Comparison of ENCODE assay signal across 1 cellular context in the genomic region with DNA sequence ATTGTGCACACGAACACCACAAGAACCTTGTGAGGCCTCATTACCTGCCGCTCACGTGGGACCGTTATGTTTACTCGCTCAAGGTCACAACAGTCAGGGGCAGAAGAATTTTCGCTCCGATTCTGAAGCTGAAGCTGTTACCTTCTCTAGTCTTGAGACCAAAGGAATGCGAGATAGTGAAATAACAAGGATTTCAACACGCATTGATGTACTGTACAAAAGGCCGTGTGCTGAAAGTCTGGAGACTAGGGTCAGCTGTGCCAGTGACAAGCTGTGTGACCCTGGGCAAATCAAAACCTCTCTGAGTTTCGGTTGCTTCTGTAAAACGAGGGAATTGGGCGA.
TF ChIP-seq lines count a peak whose summit lies in the region.

No MANE protein-coding gene starts in this region.

TF ChIP-seq in HepG2, 621 proteins besides CTCF, POLR2A, EP300 and RAD21 (continued from another document and continues in another):
- TF ChIP-seq USF2 (IDR thresholded peaks at IDR 0.05; ENCODE audit: low read depth, low read length) = peak; percentile 68
- peak; percentile 69; the same call in 1 of the 2 replicates for TF ChIP-seq USF2 (CRISPR knock-in tag; IDR thresholded peaks at IDR 0.05; ENCODE audit: borderline replicate concordance)
- peak; percentile 59 for TF ChIP-seq FOXA3 (CRISPR knock-in tag; IDR thresholded peaks at IDR 0.05)
- TF ChIP-seq ZNF350 (CRISPR knock-in tag; IDR thresholded peaks at IDR 0.05; ENCODE audit: borderline replicate concordance, low read depth) = peak; percentile 78
- TF ChIP-seq ZNF83 (CRISPR knock-in tag; IDR thresholded peaks at IDR 0.05; ENCODE audit: borderline replicate concordance) = no peak
- TF ChIP-seq SOX13 (IDR thresholded peaks at IDR 0.05) = no peak
- TF ChIP-seq SOX13 (CRISPR knock-in tag; conservative IDR thresholded peaks at IDR 0.05 in 1 of 2, IDR thresholded peaks at IDR 0.05 in 1 of 2) = peak in 1 of 2 experiments; percentile 55; a peak in 1 of 4 replicates
- TF ChIP-seq, protein P1, sequence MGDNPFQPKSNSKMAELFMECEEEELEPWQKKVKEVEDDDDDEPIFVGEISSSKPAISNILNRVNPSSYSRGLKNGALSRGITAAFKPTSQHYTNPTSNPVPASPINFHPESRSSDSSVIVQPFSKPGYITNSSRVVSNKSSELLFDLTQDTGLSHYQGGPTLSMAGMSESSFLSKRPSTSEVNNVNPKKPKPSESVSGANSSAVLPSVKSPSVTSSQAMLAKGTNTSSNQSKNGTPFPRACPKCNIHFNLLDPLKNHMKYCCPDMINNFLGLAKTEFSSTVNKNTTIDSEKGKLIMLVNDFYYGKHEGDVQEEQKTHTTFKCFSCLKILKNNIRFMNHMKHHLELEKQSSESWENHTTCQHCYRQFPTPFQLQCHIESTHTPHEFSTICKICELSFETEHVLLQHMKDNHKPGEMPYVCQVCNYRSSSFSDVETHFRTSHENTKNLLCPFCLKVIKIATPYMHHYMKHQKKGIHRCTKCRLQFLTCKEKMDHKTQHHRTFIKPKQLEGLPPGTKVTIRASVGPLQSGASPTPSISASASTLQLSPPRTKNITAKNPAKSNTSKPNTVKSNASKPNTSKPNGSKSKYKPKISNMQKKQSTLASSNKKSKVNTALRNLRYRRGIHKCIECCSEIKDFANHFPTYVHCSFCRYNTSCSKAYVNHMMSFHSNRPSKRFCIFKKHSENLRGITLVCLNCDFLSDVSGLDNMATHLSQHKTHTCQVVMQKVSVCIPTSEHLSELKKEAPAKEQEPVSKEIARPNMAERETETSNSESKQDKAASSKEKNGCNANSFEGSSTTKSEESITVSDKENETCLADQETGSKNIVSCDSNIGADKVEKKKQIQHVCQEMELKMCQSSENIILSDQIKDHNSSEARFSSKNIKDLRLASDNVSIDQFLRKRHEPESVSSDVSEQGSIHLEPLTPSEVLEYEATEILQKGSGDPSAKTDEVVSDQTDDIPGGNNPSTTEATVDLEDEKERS (CRISPR knock-in tag; IDR thresholded peaks at IDR 0.05) = peak; percentile 16; the same call in 1 of the 2 replicates
- TF ChIP-seq ZNF746 (CRISPR knock-in tag; IDR thresholded peaks at IDR 0.05) = peak; percentile 12; the same call in 1 of the 2 replicates
- no peak for TF ChIP-seq DNMT3B (CRISPR knock-in tag; conservative IDR thresholded peaks at IDR 0.05)
- no peak for TF ChIP-seq ZNF749 (CRISPR knock-in tag; IDR thresholded peaks at IDR 0.05; ENCODE audit: borderline replicate concordance)
- peak; percentile 48; the same call in 1 of the 2 replicates for TF ChIP-seq PITX1 (CRISPR knock-in tag; IDR thresholded peaks at IDR 0.05)
- peak; percentile 32; the same call in 1 of the 2 replicates for TF ChIP-seq NFKBIZ (CRISPR knock-in tag; IDR thresholded peaks at IDR 0.05)
- TF ChIP-seq ZMYM2 (CRISPR knock-in tag; IDR thresholded peaks at IDR 0.05) = 0 out of 2 replicates have a peak, but pooled peaks have one; percentile 15
- 0 out of 2 replicates have a peak, but pooled peaks have one; percentile 7 for TF ChIP-seq TBX3 (IDR thresholded peaks at IDR 0.05; ENCODE audit: borderline replicate concordance)
- 0 out of 2 replicates have a peak, but pooled peaks have one; percentile 41 for TF ChIP-seq HIVEP1 (CRISPR knock-in tag; IDR thresholded peaks at IDR 0.05)
- peak; percentile 12; the same call in 1 of the 2 replicates for TF ChIP-seq ZNF605 (CRISPR knock-in tag; IDR thresholded peaks at IDR 0.05)
- no peak for TF ChIP-seq ZNF597 (CRISPR knock-in tag; IDR thresholded peaks at IDR 0.05)
- 0 out of 2 replicates have a peak, but pooled peaks have one; percentile 22 for TF ChIP-seq ZZZ3 (CRISPR knock-in tag; IDR thresholded peaks at IDR 0.05; ENCODE audit: borderline replicate concordance)
- TF ChIP-seq SMYD3 (CRISPR knock-in tag; IDR thresholded peaks at IDR 0.05) = 0 out of 2 replicates have a peak, but pooled peaks have one; percentile 22
- TF ChIP-seq NFE2 (CRISPR knock-in tag; IDR thresholded peaks at IDR 0.05) = no peak
- TF ChIP-seq HNF4A (CRISPR knock-in tag; IDR thresholded peaks at IDR 0.05) = peak; percentile 37
- TF ChIP-seq RBM39 (IDR thresholded peaks at IDR 0.05; ENCODE audit: low read depth, low read length, poor library complexity, severe bottlenecking) = no peak
- TF ChIP-seq, protein P2, sequence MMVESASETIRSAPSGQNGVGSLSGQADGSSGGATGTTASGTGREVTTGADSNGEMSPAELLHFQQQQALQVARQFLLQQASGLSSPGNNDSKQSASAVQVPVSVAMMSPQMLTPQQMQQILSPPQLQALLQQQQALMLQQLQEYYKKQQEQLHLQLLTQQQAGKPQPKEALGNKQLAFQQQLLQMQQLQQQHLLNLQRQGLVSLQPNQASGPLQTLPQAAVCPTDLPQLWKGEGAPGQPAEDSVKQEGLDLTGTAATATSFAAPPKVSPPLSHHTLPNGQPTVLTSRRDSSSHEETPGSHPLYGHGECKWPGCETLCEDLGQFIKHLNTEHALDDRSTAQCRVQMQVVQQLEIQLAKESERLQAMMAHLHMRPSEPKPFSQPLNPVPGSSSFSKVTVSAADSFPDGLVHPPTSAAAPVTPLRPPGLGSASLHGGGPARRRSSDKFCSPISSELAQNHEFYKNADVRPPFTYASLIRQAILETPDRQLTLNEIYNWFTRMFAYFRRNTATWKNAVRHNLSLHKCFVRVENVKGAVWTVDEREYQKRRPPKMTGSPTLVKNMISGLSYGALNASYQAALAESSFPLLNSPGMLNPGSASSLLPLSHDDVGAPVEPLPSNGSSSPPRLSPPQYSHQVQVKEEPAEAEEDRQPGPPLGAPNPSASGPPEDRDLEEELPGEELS (CRISPR knock-in tag; IDR thresholded peaks at IDR 0.05) = peak; percentile 69
- peak; percentile 47; the same call in 1 of the 2 replicates for TF ChIP-seq ZFP41 (CRISPR knock-in tag; IDR thresholded peaks at IDR 0.05; ENCODE audit: borderline replicate concordance)
- TF ChIP-seq ZNF569 (CRISPR knock-in tag; IDR thresholded peaks at IDR 0.05; ENCODE audit: borderline replicate concordance) = no peak
- peak; percentile 63 for TF ChIP-seq GATAD2A (CRISPR knock-in tag; IDR thresholded peaks at IDR 0.05)
- TF ChIP-seq ZNF501 (CRISPR knock-in tag; IDR thresholded peaks at IDR 0.05) = peak; percentile 94
- no peak for TF ChIP-seq AKAP8 (CRISPR knock-in tag; IDR thresholded peaks at IDR 0.05)
- TF ChIP-seq, protein P3, sequence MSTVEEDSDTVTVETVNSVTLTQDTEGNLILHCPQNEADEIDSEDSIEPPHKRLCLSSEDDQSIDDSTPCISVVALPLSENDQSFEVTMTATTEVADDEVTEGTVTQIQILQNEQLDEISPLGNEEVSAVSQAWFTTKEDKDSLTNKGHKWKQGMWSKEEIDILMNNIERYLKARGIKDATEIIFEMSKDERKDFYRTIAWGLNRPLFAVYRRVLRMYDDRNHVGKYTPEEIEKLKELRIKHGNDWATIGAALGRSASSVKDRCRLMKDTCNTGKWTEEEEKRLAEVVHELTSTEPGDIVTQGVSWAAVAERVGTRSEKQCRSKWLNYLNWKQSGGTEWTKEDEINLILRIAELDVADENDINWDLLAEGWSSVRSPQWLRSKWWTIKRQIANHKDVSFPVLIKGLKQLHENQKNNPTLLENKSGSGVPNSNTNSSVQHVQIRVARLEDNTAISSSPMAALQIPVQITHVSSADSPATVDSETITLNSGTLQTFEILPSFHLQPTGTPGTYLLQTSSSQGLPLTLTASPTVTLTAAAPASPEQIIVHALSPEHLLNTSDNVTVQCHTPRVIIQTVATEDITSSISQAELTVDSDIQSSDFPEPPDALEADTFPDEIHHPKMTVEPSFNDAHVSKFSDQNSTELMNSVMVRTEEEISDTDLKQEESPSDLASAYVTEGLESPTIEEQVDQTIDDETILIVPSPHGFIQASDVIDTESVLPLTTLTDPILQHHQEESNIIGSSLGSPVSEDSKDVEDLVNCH (CRISPR knock-in tag; IDR thresholded peaks at IDR 0.05) = no peak
- peak; percentile 92; the same call in 1 of the 2 replicates for TF ChIP-seq ZNF619 (CRISPR knock-in tag; IDR thresholded peaks at IDR 0.05)
- TF ChIP-seq ZNF530 (CRISPR knock-in tag; IDR thresholded peaks at IDR 0.05; ENCODE audit: low read depth) = 0 out of 2 replicates have a peak, but pooled peaks have one; percentile 32
- peak; percentile 50; the same call in 1 of the 2 replicates for TF ChIP-seq ZNF292 (CRISPR knock-in tag; IDR thresholded peaks at IDR 0.05; ENCODE audit: borderline replicate concordance, low read depth)
- TF ChIP-seq NCOR1 (IDR thresholded peaks at IDR 0.05; ENCODE audit: borderline replicate concordance, low read length) = no peak; the same call in 1 of the 2 replicates
- TF ChIP-seq, protein P4, sequence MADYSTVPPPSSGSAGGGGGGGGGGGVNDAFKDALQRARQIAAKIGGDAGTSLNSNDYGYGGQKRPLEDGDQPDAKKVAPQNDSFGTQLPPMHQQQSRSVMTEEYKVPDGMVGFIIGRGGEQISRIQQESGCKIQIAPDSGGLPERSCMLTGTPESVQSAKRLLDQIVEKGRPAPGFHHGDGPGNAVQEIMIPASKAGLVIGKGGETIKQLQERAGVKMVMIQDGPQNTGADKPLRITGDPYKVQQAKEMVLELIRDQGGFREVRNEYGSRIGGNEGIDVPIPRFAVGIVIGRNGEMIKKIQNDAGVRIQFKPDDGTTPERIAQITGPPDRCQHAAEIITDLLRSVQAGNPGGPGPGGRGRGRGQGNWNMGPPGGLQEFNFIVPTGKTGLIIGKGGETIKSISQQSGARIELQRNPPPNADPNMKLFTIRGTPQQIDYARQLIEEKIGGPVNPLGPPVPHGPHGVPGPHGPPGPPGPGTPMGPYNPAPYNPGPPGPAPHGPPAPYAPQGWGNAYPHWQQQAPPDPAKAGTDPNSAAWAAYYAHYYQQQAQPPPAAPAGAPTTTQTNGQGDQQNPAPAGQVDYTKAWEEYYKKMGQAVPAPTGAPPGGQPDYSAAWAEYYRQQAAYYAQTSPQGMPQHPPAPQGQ (CRISPR knock-in tag; IDR thresholded peaks at IDR 0.05; ENCODE audit: borderline replicate concordance) = no peak
- TF ChIP-seq ZNF335 (CRISPR knock-in tag; IDR thresholded peaks at IDR 0.05) = 0 out of 2 replicates have a peak, but pooled peaks have one; percentile 19
- TF ChIP-seq ZNF567 (CRISPR knock-in tag; IDR thresholded peaks at IDR 0.05; ENCODE audit: borderline replicate concordance) = no peak
- peak; percentile 84 for TF ChIP-seq HNF1B (CRISPR knock-in tag; IDR thresholded peaks at IDR 0.05)
- 0 out of 2 replicates have a peak, but pooled peaks have one; percentile 6 for TF ChIP-seq SMAD3 (CRISPR knock-in tag; IDR thresholded peaks at IDR 0.05)
- TF ChIP-seq KAT8 (CRISPR knock-in tag; IDR thresholded peaks at IDR 0.05) = peak; percentile 17; the same call in 1 of the 2 replicates
- TF ChIP-seq, protein P5, sequence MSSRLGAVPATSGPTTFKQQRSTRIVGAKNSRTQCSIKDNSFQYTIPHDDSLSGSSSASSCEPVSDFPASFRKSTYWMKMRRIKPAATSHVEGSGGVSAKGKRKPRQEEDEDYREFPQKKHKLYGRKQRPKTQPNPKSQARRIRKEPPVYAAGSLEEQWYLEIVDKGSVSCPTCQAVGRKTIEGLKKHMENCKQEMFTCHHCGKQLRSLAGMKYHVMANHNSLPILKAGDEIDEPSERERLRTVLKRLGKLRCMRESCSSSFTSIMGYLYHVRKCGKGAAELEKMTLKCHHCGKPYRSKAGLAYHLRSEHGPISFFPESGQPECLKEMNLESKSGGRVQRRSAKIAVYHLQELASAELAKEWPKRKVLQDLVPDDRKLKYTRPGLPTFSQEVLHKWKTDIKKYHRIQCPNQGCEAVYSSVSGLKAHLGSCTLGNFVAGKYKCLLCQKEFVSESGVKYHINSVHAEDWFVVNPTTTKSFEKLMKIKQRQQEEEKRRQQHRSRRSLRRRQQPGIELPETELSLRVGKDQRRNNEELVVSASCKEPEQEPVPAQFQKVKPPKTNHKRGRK (CRISPR knock-in tag; IDR thresholded peaks at IDR 0.05) = peak; percentile 65; the same call in 1 of the 2 replicates
- peak; percentile 35; the same call in 1 of the 2 replicates for TF ChIP-seq ZNF564 (CRISPR knock-in tag; IDR thresholded peaks at IDR 0.05)
- no peak for TF ChIP-seq ZNF230 (CRISPR knock-in tag; IDR thresholded peaks at IDR 0.05)
- no peak for TF ChIP-seq FOXA1 (IDR thresholded peaks at IDR 0.05)
- TF ChIP-seq FOXA1 (CRISPR knock-in tag; IDR thresholded peaks at IDR 0.05) = peak; percentile 72
- 0 out of 2 replicates have a peak, but pooled peaks have one; percentile 12 for TF ChIP-seq NR2F2 (IDR thresholded peaks at IDR 0.05; ENCODE audit: borderline replicate concordance, low read depth)
- TF ChIP-seq YEATS2 (CRISPR knock-in tag; IDR thresholded peaks at IDR 0.05; ENCODE audit: borderline replicate concordance) = 0 out of 2 replicates have a peak, but pooled peaks have one; percentile 12
- no peak for TF ChIP-seq LCORL (IDR thresholded peaks at IDR 0.05)
- no peak for TF ChIP-seq LCORL (CRISPR knock-in tag; IDR thresholded peaks at IDR 0.05)
- TF ChIP-seq HDAC6 (IDR thresholded peaks at IDR 0.05; ENCODE audit: low read depth, low read length) = no peak
- no peak for TF ChIP-seq SOX6 (IDR thresholded peaks at IDR 0.05)
- TF ChIP-seq SOX6 (CRISPR knock-in tag; IDR thresholded peaks at IDR 0.05) = peak; percentile 63
